In the genomic region with DNA sequence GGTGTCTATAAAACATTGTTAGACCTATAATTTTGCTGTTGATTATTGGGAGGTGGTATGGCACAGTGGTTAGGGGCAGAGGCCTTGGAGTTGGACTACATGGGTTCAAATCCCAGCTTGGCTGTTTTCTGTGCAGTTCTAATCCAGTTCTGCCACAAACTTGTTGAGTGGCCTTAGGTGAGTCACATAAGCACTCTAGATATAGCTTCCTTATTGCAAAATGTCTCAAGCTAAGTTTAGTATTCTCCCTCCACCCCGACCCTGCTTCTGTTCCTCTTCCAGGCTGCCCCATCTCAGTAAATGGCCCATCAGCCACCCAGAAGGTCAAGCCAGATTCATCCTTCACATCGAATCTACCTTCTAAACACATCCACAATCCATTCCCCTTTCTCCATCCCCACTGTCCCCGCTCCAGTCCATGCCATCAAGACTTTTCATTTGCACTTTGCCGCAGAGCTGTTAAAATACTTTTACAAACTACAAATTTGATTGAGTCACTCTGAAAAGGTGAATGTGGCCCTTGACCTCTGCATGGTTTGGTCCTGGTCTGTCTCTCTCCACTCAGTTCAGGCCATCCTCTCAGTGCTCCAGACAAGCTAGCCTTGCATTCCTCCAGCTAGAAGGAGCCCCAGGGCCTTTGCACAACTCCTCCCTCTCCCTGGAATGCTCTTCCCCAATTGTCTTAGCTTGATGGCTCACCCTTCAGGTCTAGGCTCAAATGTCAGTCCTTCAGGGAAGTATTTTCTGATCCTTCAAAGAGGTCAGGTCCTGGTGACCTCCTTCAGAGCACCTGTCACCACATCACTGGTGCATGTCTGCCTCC, we compare ENCODE assay signal across 1 cellular context.
TF ChIP-seq lines count a peak whose summit lies in the region.

No MANE protein-coding gene starts in this region.

TF ChIP-seq in HepG2, 621 proteins besides CTCF, POLR2A, EP300 and RAD21 (continues in another document):
- TF ChIP-seq, protein P1, sequence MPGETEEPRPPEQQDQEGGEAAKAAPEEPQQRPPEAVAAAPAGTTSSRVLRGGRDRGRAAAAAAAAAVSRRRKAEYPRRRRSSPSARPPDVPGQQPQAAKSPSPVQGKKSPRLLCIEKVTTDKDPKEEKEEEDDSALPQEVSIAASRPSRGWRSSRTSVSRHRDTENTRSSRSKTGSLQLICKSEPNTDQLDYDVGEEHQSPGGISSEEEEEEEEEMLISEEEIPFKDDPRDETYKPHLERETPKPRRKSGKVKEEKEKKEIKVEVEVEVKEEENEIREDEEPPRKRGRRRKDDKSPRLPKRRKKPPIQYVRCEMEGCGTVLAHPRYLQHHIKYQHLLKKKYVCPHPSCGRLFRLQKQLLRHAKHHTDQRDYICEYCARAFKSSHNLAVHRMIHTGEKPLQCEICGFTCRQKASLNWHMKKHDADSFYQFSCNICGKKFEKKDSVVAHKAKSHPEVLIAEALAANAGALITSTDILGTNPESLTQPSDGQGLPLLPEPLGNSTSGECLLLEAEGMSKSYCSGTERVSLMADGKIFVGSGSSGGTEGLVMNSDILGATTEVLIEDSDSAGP (CRISPR knock-in tag; IDR thresholded peaks at IDR 0.05; ENCODE audit: borderline replicate concordance), result 0 out of 2 replicates have a peak, but pooled peaks have one; percentile 3
- 0 out of 2 replicates have a peak, but pooled peaks have one; percentile 52 for TF ChIP-seq KDM1A (CRISPR knock-in tag; IDR thresholded peaks at IDR 0.05)
- no peak for TF ChIP-seq MED1 (CRISPR knock-in tag; IDR thresholded peaks at IDR 0.05)
- TF ChIP-seq, protein P2, sequence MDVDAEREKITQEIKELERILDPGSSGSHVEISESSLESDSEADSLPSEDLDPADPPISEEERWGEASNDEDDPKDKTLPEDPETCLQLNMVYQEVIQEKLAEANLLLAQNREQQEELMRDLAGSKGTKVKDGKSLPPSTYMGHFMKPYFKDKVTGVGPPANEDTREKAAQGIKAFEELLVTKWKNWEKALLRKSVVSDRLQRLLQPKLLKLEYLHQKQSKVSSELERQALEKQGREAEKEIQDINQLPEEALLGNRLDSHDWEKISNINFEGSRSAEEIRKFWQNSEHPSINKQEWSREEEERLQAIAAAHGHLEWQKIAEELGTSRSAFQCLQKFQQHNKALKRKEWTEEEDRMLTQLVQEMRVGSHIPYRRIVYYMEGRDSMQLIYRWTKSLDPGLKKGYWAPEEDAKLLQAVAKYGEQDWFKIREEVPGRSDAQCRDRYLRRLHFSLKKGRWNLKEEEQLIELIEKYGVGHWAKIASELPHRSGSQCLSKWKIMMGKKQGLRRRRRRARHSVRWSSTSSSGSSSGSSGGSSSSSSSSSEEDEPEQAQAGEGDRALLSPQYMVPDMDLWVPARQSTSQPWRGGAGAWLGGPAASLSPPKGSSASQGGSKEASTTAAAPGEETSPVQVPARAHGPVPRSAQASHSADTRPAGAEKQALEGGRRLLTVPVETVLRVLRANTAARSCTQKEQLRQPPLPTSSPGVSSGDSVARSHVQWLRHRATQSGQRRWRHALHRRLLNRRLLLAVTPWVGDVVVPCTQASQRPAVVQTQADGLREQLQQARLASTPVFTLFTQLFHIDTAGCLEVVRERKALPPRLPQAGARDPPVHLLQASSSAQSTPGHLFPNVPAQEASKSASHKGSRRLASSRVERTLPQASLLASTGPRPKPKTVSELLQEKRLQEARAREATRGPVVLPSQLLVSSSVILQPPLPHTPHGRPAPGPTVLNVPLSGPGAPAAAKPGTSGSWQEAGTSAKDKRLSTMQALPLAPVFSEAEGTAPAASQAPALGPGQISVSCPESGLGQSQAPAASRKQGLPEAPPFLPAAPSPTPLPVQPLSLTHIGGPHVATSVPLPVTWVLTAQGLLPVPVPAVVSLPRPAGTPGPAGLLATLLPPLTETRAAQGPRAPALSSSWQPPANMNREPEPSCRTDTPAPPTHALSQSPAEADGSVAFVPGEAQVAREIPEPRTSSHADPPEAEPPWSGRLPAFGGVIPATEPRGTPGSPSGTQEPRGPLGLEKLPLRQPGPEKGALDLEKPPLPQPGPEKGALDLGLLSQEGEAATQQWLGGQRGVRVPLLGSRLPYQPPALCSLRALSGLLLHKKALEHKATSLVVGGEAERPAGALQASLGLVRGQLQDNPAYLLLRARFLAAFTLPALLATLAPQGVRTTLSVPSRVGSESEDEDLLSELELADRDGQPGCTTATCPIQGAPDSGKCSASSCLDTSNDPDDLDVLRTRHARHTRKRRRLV (CRISPR knock-in tag; IDR thresholded peaks at IDR 0.05), result 0 out of 2 replicates have a peak, but pooled peaks have one; percentile 40
- TF ChIP-seq CENPX (CRISPR knock-in tag; IDR thresholded peaks at IDR 0.05), result no peak
- TF ChIP-seq, protein P3, sequence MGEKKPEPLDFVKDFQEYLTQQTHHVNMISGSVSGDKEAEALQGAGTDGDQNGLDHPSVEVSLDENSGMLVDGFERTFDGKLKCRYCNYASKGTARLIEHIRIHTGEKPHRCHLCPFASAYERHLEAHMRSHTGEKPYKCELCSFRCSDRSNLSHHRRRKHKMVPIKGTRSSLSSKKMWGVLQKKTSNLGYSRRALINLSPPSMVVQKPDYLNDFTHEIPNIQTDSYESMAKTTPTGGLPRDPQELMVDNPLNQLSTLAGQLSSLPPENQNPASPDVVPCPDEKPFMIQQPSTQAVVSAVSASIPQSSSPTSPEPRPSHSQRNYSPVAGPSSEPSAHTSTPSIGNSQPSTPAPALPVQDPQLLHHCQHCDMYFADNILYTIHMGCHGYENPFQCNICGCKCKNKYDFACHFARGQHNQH (CRISPR knock-in tag; IDR thresholded peaks at IDR 0.05), result no peak
- no peak for TF ChIP-seq PCBP1 (IDR thresholded peaks at IDR 0.05; ENCODE audit: borderline replicate concordance, low read depth, low read length)
- no peak for TF ChIP-seq MED8 (CRISPR knock-in tag; IDR thresholded peaks at IDR 0.05; ENCODE audit: insufficient replicate concordance)
- TF ChIP-seq HDAC1 (CRISPR knock-in tag; IDR thresholded peaks at IDR 0.05), result 0 out of 2 replicates have a peak, but pooled peaks have one; percentile 14
- TF ChIP-seq SP4 (CRISPR knock-in tag; IDR thresholded peaks at IDR 0.05), result peak; percentile 19; the same call in 1 of the 2 replicates
- TF ChIP-seq ZNF616 (CRISPR knock-in tag; IDR thresholded peaks at IDR 0.05; ENCODE audit: low read depth), result no peak
- no peak for TF ChIP-seq MXD4 (CRISPR knock-in tag; IDR thresholded peaks at IDR 0.05)
- TF ChIP-seq, protein P4, sequence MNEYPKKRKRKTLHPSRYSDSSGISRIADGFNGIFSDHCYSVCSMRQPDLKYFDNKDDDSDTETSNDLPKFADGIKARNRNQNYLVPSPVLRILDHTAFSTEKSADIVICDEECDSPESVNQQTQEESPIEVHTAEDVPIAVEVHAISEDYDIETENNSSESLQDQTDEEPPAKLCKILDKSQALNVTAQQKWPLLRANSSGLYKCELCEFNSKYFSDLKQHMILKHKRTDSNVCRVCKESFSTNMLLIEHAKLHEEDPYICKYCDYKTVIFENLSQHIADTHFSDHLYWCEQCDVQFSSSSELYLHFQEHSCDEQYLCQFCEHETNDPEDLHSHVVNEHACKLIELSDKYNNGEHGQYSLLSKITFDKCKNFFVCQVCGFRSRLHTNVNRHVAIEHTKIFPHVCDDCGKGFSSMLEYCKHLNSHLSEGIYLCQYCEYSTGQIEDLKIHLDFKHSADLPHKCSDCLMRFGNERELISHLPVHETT (CRISPR knock-in tag; conservative IDR thresholded peaks at IDR 0.05), result no peak
- TF ChIP-seq ZNF24 (IDR thresholded peaks at IDR 0.05), result no peak
- no peak for TF ChIP-seq ZNF891 (CRISPR knock-in tag; IDR thresholded peaks at IDR 0.05)
- TF ChIP-seq ZNF263 (CRISPR knock-in tag; IDR thresholded peaks at IDR 0.05), result peak; percentile 47; the same call in 1 of the 2 replicates
- TF ChIP-seq NBN (conservative IDR thresholded peaks at IDR 0.05), result no peak
- TF ChIP-seq TEAD3 (CRISPR knock-in tag; optimal IDR thresholded peaks at IDR 0.05; ENCODE audit: borderline replicate concordance), result peak; percentile 72
- TF ChIP-seq, protein P5, sequence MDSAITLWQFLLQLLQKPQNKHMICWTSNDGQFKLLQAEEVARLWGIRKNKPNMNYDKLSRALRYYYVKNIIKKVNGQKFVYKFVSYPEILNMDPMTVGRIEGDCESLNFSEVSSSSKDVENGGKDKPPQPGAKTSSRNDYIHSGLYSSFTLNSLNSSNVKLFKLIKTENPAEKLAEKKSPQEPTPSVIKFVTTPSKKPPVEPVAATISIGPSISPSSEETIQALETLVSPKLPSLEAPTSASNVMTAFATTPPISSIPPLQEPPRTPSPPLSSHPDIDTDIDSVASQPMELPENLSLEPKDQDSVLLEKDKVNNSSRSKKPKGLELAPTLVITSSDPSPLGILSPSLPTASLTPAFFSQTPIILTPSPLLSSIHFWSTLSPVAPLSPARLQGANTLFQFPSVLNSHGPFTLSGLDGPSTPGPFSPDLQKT (CRISPR knock-in tag; IDR thresholded peaks at IDR 0.05; ENCODE audit: borderline replicate concordance), result no peak
- no peak for TF ChIP-seq ZNF382 (CRISPR knock-in tag; IDR thresholded peaks at IDR 0.05; ENCODE audit: borderline replicate concordance)
- TF ChIP-seq, protein P6, sequence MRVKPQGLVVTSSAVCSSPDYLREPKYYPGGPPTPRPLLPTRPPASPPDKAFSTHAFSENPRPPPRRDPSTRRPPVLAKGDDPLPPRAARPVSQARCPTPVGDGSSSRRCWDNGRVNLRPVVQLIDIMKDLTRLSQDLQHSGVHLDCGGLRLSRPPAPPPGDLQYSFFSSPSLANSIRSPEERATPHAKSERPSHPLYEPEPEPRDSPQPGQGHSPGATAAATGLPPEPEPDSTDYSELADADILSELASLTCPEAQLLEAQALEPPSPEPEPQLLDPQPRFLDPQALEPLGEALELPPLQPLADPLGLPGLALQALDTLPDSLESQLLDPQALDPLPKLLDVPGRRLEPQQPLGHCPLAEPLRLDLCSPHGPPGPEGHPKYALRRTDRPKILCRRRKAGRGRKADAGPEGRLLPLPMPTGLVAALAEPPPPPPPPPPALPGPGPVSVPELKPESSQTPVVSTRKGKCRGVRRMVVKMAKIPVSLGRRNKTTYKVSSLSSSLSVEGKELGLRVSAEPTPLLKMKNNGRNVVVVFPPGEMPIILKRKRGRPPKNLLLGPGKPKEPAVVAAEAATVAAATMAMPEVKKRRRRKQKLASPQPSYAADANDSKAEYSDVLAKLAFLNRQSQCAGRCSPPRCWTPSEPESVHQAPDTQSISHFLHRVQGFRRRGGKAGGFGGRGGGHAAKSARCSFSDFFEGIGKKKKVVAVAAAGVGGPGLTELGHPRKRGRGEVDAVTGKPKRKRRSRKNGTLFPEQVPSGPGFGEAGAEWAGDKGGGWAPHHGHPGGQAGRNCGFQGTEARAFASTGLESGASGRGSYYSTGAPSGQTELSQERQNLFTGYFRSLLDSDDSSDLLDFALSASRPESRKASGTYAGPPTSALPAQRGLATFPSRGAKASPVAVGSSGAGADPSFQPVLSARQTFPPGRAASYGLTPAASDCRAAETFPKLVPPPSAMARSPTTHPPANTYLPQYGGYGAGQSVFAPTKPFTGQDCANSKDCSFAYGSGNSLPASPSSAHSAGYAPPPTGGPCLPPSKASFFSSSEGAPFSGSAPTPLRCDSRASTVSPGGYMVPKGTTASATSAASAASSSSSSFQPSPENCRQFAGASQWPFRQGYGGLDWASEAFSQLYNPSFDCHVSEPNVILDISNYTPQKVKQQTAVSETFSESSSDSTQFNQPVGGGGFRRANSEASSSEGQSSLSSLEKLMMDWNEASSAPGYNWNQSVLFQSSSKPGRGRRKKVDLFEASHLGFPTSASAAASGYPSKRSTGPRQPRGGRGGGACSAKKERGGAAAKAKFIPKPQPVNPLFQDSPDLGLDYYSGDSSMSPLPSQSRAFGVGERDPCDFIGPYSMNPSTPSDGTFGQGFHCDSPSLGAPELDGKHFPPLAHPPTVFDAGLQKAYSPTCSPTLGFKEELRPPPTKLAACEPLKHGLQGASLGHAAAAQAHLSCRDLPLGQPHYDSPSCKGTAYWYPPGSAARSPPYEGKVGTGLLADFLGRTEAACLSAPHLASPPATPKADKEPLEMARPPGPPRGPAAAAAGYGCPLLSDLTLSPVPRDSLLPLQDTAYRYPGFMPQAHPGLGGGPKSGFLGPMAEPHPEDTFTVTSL (CRISPR knock-in tag; IDR thresholded peaks at IDR 0.05; ENCODE audit: borderline replicate concordance), result no peak
- no peak for TF ChIP-seq ZNF737 (CRISPR knock-in tag; IDR thresholded peaks at IDR 0.05; ENCODE audit: borderline replicate concordance)
- no peak for TF ChIP-seq ZBTB21 (CRISPR knock-in tag; IDR thresholded peaks at IDR 0.05)
- no peak for TF ChIP-seq TCF7 (IDR thresholded peaks at IDR 0.05; ENCODE audit: low read depth)
- no peak for TF ChIP-seq TBP (CRISPR knock-in tag; IDR thresholded peaks at IDR 0.05)
- TF ChIP-seq ZMYM3 (CRISPR knock-in tag; IDR thresholded peaks at IDR 0.05), result peak; percentile 92
- TF ChIP-seq, protein P7, sequence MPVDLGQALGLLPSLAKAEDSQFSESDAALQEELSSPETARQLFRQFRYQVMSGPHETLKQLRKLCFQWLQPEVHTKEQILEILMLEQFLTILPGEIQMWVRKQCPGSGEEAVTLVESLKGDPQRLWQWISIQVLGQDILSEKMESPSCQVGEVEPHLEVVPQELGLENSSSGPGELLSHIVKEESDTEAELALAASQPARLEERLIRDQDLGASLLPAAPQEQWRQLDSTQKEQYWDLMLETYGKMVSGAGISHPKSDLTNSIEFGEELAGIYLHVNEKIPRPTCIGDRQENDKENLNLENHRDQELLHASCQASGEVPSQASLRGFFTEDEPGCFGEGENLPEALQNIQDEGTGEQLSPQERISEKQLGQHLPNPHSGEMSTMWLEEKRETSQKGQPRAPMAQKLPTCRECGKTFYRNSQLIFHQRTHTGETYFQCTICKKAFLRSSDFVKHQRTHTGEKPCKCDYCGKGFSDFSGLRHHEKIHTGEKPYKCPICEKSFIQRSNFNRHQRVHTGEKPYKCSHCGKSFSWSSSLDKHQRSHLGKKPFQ (CRISPR knock-in tag; IDR thresholded peaks at IDR 0.05; ENCODE audit: insufficient replicate concordance), result no peak
- TF ChIP-seq, protein P8, sequence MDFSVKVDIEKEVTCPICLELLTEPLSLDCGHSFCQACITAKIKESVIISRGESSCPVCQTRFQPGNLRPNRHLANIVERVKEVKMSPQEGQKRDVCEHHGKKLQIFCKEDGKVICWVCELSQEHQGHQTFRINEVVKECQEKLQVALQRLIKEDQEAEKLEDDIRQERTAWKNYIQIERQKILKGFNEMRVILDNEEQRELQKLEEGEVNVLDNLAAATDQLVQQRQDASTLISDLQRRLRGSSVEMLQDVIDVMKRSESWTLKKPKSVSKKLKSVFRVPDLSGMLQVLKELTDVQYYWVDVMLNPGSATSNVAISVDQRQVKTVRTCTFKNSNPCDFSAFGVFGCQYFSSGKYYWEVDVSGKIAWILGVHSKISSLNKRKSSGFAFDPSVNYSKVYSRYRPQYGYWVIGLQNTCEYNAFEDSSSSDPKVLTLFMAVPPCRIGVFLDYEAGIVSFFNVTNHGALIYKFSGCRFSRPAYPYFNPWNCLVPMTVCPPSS (IDR thresholded peaks at IDR 0.05), result no peak
- 0 out of 2 replicates have a peak, but pooled peaks have one; percentile 49 for TF ChIP-seq ZNF776 (CRISPR knock-in tag; IDR thresholded peaks at IDR 0.05)
- no peak for TF ChIP-seq CCAR2 (optimal IDR thresholded peaks at IDR 0.05; ENCODE audit: low read depth, low read length)
- no peak for TF ChIP-seq KLF12 (CRISPR knock-in tag; IDR thresholded peaks at IDR 0.05; ENCODE audit: borderline replicate concordance)
- TF ChIP-seq, protein P9, sequence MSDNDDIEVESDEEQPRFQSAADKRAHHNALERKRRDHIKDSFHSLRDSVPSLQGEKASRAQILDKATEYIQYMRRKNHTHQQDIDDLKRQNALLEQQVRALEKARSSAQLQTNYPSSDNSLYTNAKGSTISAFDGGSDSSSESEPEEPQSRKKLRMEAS (IDR thresholded peaks at IDR 0.05), result 0 out of 2 replicates have a peak, but pooled peaks have one; percentile 16
- no peak for TF ChIP-seq ZFP41 (CRISPR knock-in tag; IDR thresholded peaks at IDR 0.05; ENCODE audit: borderline replicate concordance)
